In genomic region chr6:42428326-42429041, GRCh38 we compare ENCODE assay signal across 8 cellular contexts. TPM values are rescaled to one million over a fixed set of nuclear protein-coding genes. Genes with fewer than 3 reads are reported as not detected.
DNase-seq lines count a peak whose midpoint lies in the region; ATAC-seq and TF ChIP-seq lines count a peak whose summit lies in the region.

No MANE protein-coding gene starts in this region.

- H3K27ac ChIP-seq in CD4-positive, alpha-beta memory T cell (ENCODE audit: low read depth, low read length) = peak overlapping the region; percentile 54

- H3K9me3 ChIP-seq in CD4-positive, alpha-beta memory T cell (ENCODE audit: control insufficient read depth in 1 of 2, low read length in 2 of 2) = no peaks in the 10 kb centered on the region
- H3K9me3 ChIP-seq in adipocyte (ENCODE audit: control insufficient read depth, low read length) (peaks cover 6% of the 10 kb centered on the region), BE2C (no peaks in the 10 kb centered on the region)

- peak overlapping the region; percentile 72 to 98 (median 93) for H3K27ac Mint-ChIP-seq in CD4-positive, alpha-beta memory T cell

- H3K4me1 ChIP-seq in CD4-positive, alpha-beta memory T cell (ENCODE audit: insufficient read depth, low read length) = peaks cover 78% of the 10 kb centered on the region
- H3K4me1 ChIP-seq in adipocyte (ENCODE audit: control insufficient read depth, insufficient read depth, low read length) (peaks cover 15% of the 10 kb centered on the region), BE2C (peaks cover 6% of the 10 kb centered on the region; the same call in 1 of the 2 replicates)

- intact Hi-C loops in CD4-positive, alpha-beta memory T cell (cut with micrococcal nuclease) = loop anchor here (2.0 to 5.0 kb wide), 2 partner anchors 22 to 41 kb away; partner anchors contain the start of gene TRERF1

- peaks cover 13 to 22% of the 10 kb centered on the region in 2 donors for H3K36me3 Mint-ChIP-seq in CD4-positive, alpha-beta memory T cell

- H3K4me3 Mint-ChIP-seq in CD4-positive, alpha-beta memory T cell = peak overlapping the region; percentile 44 to 82 (median 66)

- no peaks in the 10 kb centered on the region for H3K27me3 ChIP-seq in CD4-positive, alpha-beta memory T cell (ENCODE audit: insufficient read depth, low read length)
- H3K27me3 ChIP-seq in adipocyte (replicated peaks; ENCODE audit: control insufficient read depth, insufficient read depth, low read length) = no peaks in the 10 kb centered on the region
- H3K27me3 ChIP-seq in BE2C = no peaks in the 10 kb centered on the region

- H3K9ac ChIP-seq in adipocyte (ENCODE audit: low read length) = peak overlapping the region; percentile 50

- H3K36me3 ChIP-seq in CD4-positive, alpha-beta memory T cell (ENCODE audit: insufficient read depth, low read length) = no peaks in the 10 kb centered on the region
- H3K36me3 ChIP-seq in adipocyte (ENCODE audit: control insufficient read depth, insufficient read depth, low read length, severe bottlenecking) (no peaks in the 10 kb centered on the region), BE2C (no peaks in the 10 kb centered on the region; the same call in 1 of the 2 replicates)

- no peaks in the 10 kb centered on the region for H3K27me3 Mint-ChIP-seq in CD4-positive, alpha-beta memory T cell

- POLR2A ChIA-PET in CD4-positive, alpha-beta memory T cell (lab: Charles Lee; ENCODE audit: partially characterized antibody) = interaction anchor here (0.9 to 7.1 kb wide), 15 partner anchors 7 to 80 kb away, joined by 3 to 112 read pairs (median 6); partner anchors contain the start of gene TRERF1

- no peak for TF ChIP-seq CTCF in BE2C (IDR thresholded peaks at IDR 0.05; ENCODE audit: low read depth, low read length)

- DNase-seq in CD4-positive, alpha-beta memory T cell = peak; percentile 56 to 85 (median 62)
- no peak for DNase-seq in adipocyte (ENCODE audit: low read depth)
- peak; percentile 81 for DNase-seq in myocyte (ENCODE audit: low read depth)
- no peak for DNase-seq in BE2C
- no peak for DNase-seq in NCI-H1436 treated with DMSO at 0.1 percent for 48 hours (lab: John Stamatoyannopoulos, UW)

- H3K9me3 Mint-ChIP-seq in CD4-positive, alpha-beta memory T cell = peaks cover 0 to 6% (median 2%) of the 10 kb centered on the region in 8 donors

- H3K4me3 ChIP-seq in CD4-positive, alpha-beta memory T cell (ENCODE audit: low read length in 2 of 2) = peak overlapping the region in 1 of 2 donors; percentile 25
- H3K4me3 ChIP-seq in adipocyte (ENCODE audit: low read length) (no peak overlapping the region), BE2C (ENCODE audit: low read depth, low read length) (no peak overlapping the region)

- peaks cover 54 to 77% (median 62%) of the 10 kb centered on the region in 4 donors for H3K4me1 Mint-ChIP-seq in CD4-positive, alpha-beta memory T cell

- CTCF ChIA-PET in CD4-positive, alpha-beta memory T cell (lab: Charles Lee; ENCODE audit: partially characterized antibody) = interaction anchor here (0.7 to 3.1 kb wide), 11 partner anchors 11 to 119 kb away, joined by 3 to 16 read pairs (median 4); no protein-coding TSS in a partner anchor

- peak; percentile 50 for ATAC-seq in HG03378 (IDR thresholded peaks at IDR 0.05; ENCODE audit: unreplicated experiment)
- ATAC-seq in HG02870 (IDR thresholded peaks at IDR 0.05; ENCODE audit: unreplicated experiment) = no peak
- ATAC-seq in HG03442 (IDR thresholded peaks at IDR 0.05; ENCODE audit: unreplicated experiment) = no peak

RNA-seq across cellular contexts. Expression of gene TRERF1, which starts 23.2 kb away (rescaled TPM):
- total RNA-seq in CD4-positive, alpha-beta memory T cell = 10 to 100 TPM; 25.9 to 28.3 TPM
- 1 to 10 TPM; 1.1 to 8.8 TPM for polyA plus RNA-seq in CD4-positive, alpha-beta memory T cell
- total RNA-seq in myocyte = 1.6 and 1.8 TPM in 2 replicates
- polyA plus RNA-seq in myocyte (2012) = 0.93 TPM
- polyA plus RNA-seq in BE2C (2012; ENCODE audit: insufficient read depth, insufficient read length, low read depth) = 7.2 TPM

Comparison
In these comparisons a context has a peak if more than half of its experiments do, and no peak if none do; other contexts are left out.
1. DNase-seq: peak in CD4-positive, alpha-beta memory T cell (5 of 5) and myocyte (single experiment); none in adipocyte (single experiment), BE2C (single experiment) and NCI-H1436 treated with DMSO at 0.1 percent for 48 hours (single experiment).